24 cellular contexts compared by ENCODE assay signal in genomic region chr12:123892853-123893252, GRCh38.
A peak's percentile ranks its signal among the peaks of the same experiment; 100 is the strongest.
DNase-seq lines count a peak whose midpoint lies in the region; ATAC-seq, FAIRE-seq and TF ChIP-seq lines count a peak whose summit lies in the region.
"Had no signal": no experiment of that assay in that cellular context is flagged by ENCODE, and none has a peak within 500 bp of the region (broad histone marks: within the 10 kb centered on the region; RNA-seq: fewer than 3 reads in every experiment).

No MANE protein-coding gene starts in this region.

- intact Hi-C loops in HepG2 (cut with micrococcal nuclease; ENCODE audit: unreplicated experiment) (no loop called here), right lobe of liver (cut with DNase I) (no loop called here), K562 (cut with micrococcal nuclease) (no loop called here)

- TF ChIP-seq CTCF in HepG2 (CRISPR knock-in tag; IDR thresholded peaks at IDR 0.05), result no peak
- TF ChIP-seq CTCF in right lobe of liver (IDR thresholded peaks at IDR 0.05), result no peak
- no peak for TF ChIP-seq CTCF in K562 (IDR thresholded peaks at IDR 0.05 in 2 of 3, conservative IDR thresholded peaks at IDR 0.05 in 1 of 3; ENCODE audit: insufficient read depth in 2 of 3, low read depth in 1 of 3, low read length in 3 of 3)
- no peak for TF ChIP-seq CTCF in GM13977 (IDR thresholded peaks at IDR 0.05; ENCODE audit: extremely low read depth, insufficient read depth, missing control alignments)

- peak overlapping the region; percentile 69 for H2BK5ac ChIP-seq in neuronal stem cell (ENCODE audit: low read length)

- 0% methylated on average over 5 of the region's 10 CpGs for WGBS in HepG2 (ENCODE audit: low lambda C conversion rate)
- WGBS in right lobe of liver (ENCODE audit: insufficient coverage, low coverage, low lambda C conversion rate, missing lambda C conversion rate), result 47% methylated on average over 2 of the region's 10 CpGs
- 2% methylated on average over 10 of the region's 10 CpGs for WGBS in K562 (ENCODE audit: insufficient coverage, low coverage, missing lambda C conversion rate)
- WGBS in neuronal stem cell (ENCODE audit: extremely low coverage in 2 of 2, insufficient read length in 2 of 2, insufficient replicate concordance in 1 of 2), 2 donors, result no CpG with 5 or more reads among the region's 10 CpGs

- no peak overlapping the region for H3K4ac ChIP-seq in neuronal stem cell (ENCODE audit: low read length)

- H2AFZ ChIP-seq in HepG2 (ENCODE audit: low read length) (no peak overlapping the region), K562 (ENCODE audit: low read depth, low read length) (no peak overlapping the region), neuronal stem cell (ENCODE audit: low read length) (no peak overlapping the region)

- no peak overlapping the region for H3K18ac ChIP-seq in neuronal stem cell (ENCODE audit: low read length)

- no peak overlapping the region for H2BK12ac ChIP-seq in neuronal stem cell (ENCODE audit: low read length)

- no peak overlapping the region for H2BK15ac ChIP-seq in neuronal stem cell (ENCODE audit: low read length)

- no peaks in the 10 kb centered on the region for H3K9me1 ChIP-seq in K562 (ENCODE audit: control insufficient read depth, insufficient read depth, low read length)

- H3K36me3 ChIP-seq in HepG2 (replicated peaks in 1 of 2; ENCODE audit: control insufficient read depth in 1 of 2, insufficient read depth in 2 of 2, low read length in 2 of 2) (no peaks in the 10 kb centered on the region), right lobe of liver (no peaks in the 10 kb centered on the region), K562 (ENCODE audit: control insufficient read depth, insufficient read depth, low read length) (no peaks in the 10 kb centered on the region), neuronal stem cell (replicated peaks in 1 of 2; ENCODE audit: control insufficient read depth in 2 of 2, insufficient read depth in 2 of 2, low read length in 2 of 2) (no peaks in the 10 kb centered on the region)
- H3K36me3 ChIP-seq: BE2C, BLaER1 had no signal

- H3K4me3 Mint-ChIP-seq in stimulated activated effector memory CD8-positive, alpha-beta T cell treated with anti-CD3 and anti-CD28 coated beads, Interleukin-12 subunit alpha, Interleukin-12 subunit beta, amount 100 ng/mL, for 72 hours, result no peak overlapping the region
- H3K4me3 Mint-ChIP-seq: CD4-positive, alpha-beta T cell; CD8-positive, alpha-beta T cell had no signal

- H4K91ac ChIP-seq in neuronal stem cell (ENCODE audit: low read depth, low read length, poor library complexity), result no peak overlapping the region

- H3K14ac ChIP-seq in neuronal stem cell (ENCODE audit: low read length), result no peak overlapping the region

- H4K20me1 ChIP-seq in HepG2 (ENCODE audit: insufficient read depth, low read length) (no peaks in the 10 kb centered on the region), K562 (replicated peaks; ENCODE audit: control insufficient read depth, insufficient read depth, low read length) (no peaks in the 10 kb centered on the region; the same call in 1 of the 2 replicates)
- H4K20me1 ChIP-seq: BLaER1 had no signal

- no peak overlapping the region for H2BK120ac ChIP-seq in neuronal stem cell (ENCODE audit: low read depth, low read length)

- peaks cover 17 to 69% of the 10 kb centered on the region in 2 experiments for H3K27me3 ChIP-seq in HepG2 (ENCODE audit: control insufficient read depth in 1 of 2, insufficient read depth in 2 of 2, low read length in 2 of 2)
- H3K27me3 ChIP-seq in right lobe of liver, result no peaks in the 10 kb centered on the region
- H3K27me3 ChIP-seq in K562 (ENCODE audit: control insufficient read depth in 2 of 2, insufficient read depth in 2 of 2, low read length in 2 of 2), result peaks cover 60 to 82% of the 10 kb centered on the region in 2 experiments
- H3K27me3 ChIP-seq in neuronal stem cell (ENCODE audit: control insufficient read depth in 3 of 3, insufficient read depth in 3 of 3, low read depth in 1 of 3, low read length in 3 of 3), result peaks cover 0 to 2% (median 0%) of the 10 kb centered on the region in 3 experiments
- H3K27me3 ChIP-seq: BE2C, BLaER1 had no signal

- TF ChIP-seq EP300 in HepG2 (IDR thresholded peaks at IDR 0.05; ENCODE audit: low read depth in 2 of 2, low read length in 2 of 2) (no peak), HepG2 (CRISPR knock-in tag; IDR thresholded peaks at IDR 0.05; ENCODE audit: borderline replicate concordance) (no peak), K562 (IDR thresholded peaks at IDR 0.05; ENCODE audit: low read length) (no peak)

- in situ Hi-C loops in HepG2 (cut with HindIII; ENCODE audit: extremely low pct_ligation_motif_present, low pct_unique_long_range_greater_than_20kb) (no loop called here), K562 (cut with MboI) (no loop called here), GM13977 (cut with MboI; ENCODE audit: low pct_unique_long_range_greater_than_20kb, low sequenced_read_pairs, unreplicated experiment) (no loop called here)

- no peak for TF ChIP-seq RAD21 in HepG2 (CRISPR knock-in tag; IDR thresholded peaks at IDR 0.05)
- no peak for TF ChIP-seq RAD21 in K562 (CRISPR knock-in tag; conservative IDR thresholded peaks at IDR 0.05 in 1 of 2, IDR thresholded peaks at IDR 0.05 in 1 of 2)

- ATAC-seq in HepG2 (peak; percentile 52), right lobe of liver (no peak), K562 (no peak)
- peak; percentile 8 for ATAC-seq in stimulated activated effector memory CD8-positive, alpha-beta T cell treated with anti-CD3 and anti-CD28 coated beads, Interleukin-12 subunit alpha, Interleukin-12 subunit beta, amount 100 ng/mL, for 72 hours
- ATAC-seq: CD8-positive, alpha-beta T cell had no signal

- BruUV-seq in HepG2 (replicated peaks; lab: Mats Ljungman, UMichigan) (no TSS peak), K562 (replicated peaks; lab: Mats Ljungman, UMichigan) (no TSS peak)

- peaks cover 24% of the 10 kb centered on the region for H3K4me1 ChIP-seq in HepG2 (ENCODE audit: insufficient read depth, low read length)
- H3K4me1 ChIP-seq in right lobe of liver, result no peaks in the 10 kb centered on the region
- H3K4me1 ChIP-seq in K562 (replicated peaks in 1 of 2; ENCODE audit: control insufficient read depth in 2 of 2, insufficient read depth in 2 of 2, low read length in 2 of 2), result no peaks in the 10 kb centered on the region; a peak in 1 of 5 replicates
- H3K4me1 ChIP-seq in neuronal stem cell (ENCODE audit: control insufficient read depth in 2 of 2, insufficient read depth in 1 of 2, low read depth in 1 of 2, low read length in 2 of 2), result no peaks in the 10 kb centered on the region
- H3K4me1 ChIP-seq: BE2C, Caco-2 had no signal

- H4K8ac ChIP-seq in neuronal stem cell (ENCODE audit: low read depth, low read length), result no peak overlapping the region

- H3K9me3 ChIP-seq in HepG2 (ENCODE audit: low read length), result no peaks in the 10 kb centered on the region
- no peaks in the 10 kb centered on the region for H3K9me3 ChIP-seq in right lobe of liver
- no peaks in the 10 kb centered on the region for H3K9me3 ChIP-seq in K562 (replicated peaks; ENCODE audit: control insufficient read depth, insufficient read depth, low read depth, low read length)
- H3K9me3 ChIP-seq in neuronal stem cell (replicated peaks in 1 of 2; ENCODE audit: control insufficient read depth in 2 of 2, insufficient read depth in 1 of 2, low read depth in 1 of 2, low read length in 2 of 2), result no peaks in the 10 kb centered on the region
- H3K9me3 ChIP-seq: A549, BE2C, BLaER1, Caco-2 had no signal

- H3K79me1 ChIP-seq in neuronal stem cell (ENCODE audit: low read depth, low read length), result no peaks in the 10 kb centered on the region

- no peak for DNase-seq in HepG2 (ENCODE audit: low spot score)
- DNase-seq in right lobe of liver, result no peak
- DNase-seq in K562 (ENCODE audit: extremely low read depth in 1 of 4, low spot score in 3 of 4), result no peak
- no peak for DNase-seq in neuronal stem cell (ENCODE audit: low spot score)
- DNase-seq in stimulated activated effector memory CD8-positive, alpha-beta T cell treated with anti-CD3 and anti-CD28 coated beads, Interleukin-12 subunit alpha, Interleukin-12 subunit beta, amount 100 ng/mL, for 72 hours (ENCODE audit: low spot score in 2 of 2), result no peak
- no peak for DNase-seq in NCI-H1105 treated with DMSO at 0.1 percent for 48 hours (lab: John Stamatoyannopoulos, UW)
- no peak for DNase-seq in stimulated activated CD4-positive, alpha-beta T cell treated with anti-CD3 and anti-CD28 coated beads, Interleukin-1b, Interleukin-23, amount 100 ng/mL, for 48 hours
- DNase-seq in GM13977 (ENCODE audit: low spot score), result no peak
- DNase-seq: BE2C; Caco-2; Calu3; CD4-positive, alpha-beta T cell; CD8-positive, alpha-beta T cell; DMS79 treated with DMSO at 0.1 percent for 48 hours; GF-D8 had no signal

- no peak for FAIRE-seq in HepG2 (lab: Jason Lieb, UNC)
- no peak for FAIRE-seq in K562 (lab: Jason Lieb, UNC)
- FAIRE-seq: A549, D721Med, G401.6, GM12891, GM18507, GM19239 had no signal

- H3K4me2 ChIP-seq in HepG2 (ENCODE audit: low read depth, low read length) (no peak overlapping the region), K562 (ENCODE audit: insufficient read depth, low read length) (no peak overlapping the region), neuronal stem cell (ENCODE audit: insufficient read depth, low read length, poor library complexity, severe bottlenecking) (no peak overlapping the region)
- H3K4me2 ChIP-seq: A549 had no signal

- H3K23ac ChIP-seq in neuronal stem cell (ENCODE audit: low read depth, low read length, poor library complexity), result no peak overlapping the region

- no peaks in the 10 kb centered on the region for H3K79me2 ChIP-seq in HepG2 (ENCODE audit: insufficient read depth, low read length)
- no peaks in the 10 kb centered on the region for H3K79me2 ChIP-seq in K562 (ENCODE audit: control insufficient read depth, insufficient read depth, low read length)

- H2AK5ac ChIP-seq in neuronal stem cell (ENCODE audit: low read depth, low read length), result no peak overlapping the region

- H3K27ac Mint-ChIP-seq in stimulated activated effector memory CD8-positive, alpha-beta T cell treated with anti-CD3 and anti-CD28 coated beads, Interleukin-12 subunit alpha, Interleukin-12 subunit beta, amount 100 ng/mL, for 72 hours, result no peak overlapping the region
- H3K27ac Mint-ChIP-seq: CD4-positive, alpha-beta T cell; CD8-positive, alpha-beta T cell had no signal

- H3K9ac ChIP-seq in HepG2 (ENCODE audit: insufficient read depth, low read depth, low read length) (no peak overlapping the region), K562 (ENCODE audit: insufficient read depth in 1 of 2, low read depth in 2 of 2, low read length in 2 of 2) (no peak overlapping the region), neuronal stem cell (ENCODE audit: low read depth, low read length, poor library complexity) (peak overlapping the region; percentile 51)
- H3K9ac ChIP-seq: BLaER1 had no signal

- POLR2A ChIA-PET in HepG2 (lab: Yijun Ruan, JAX), result no interaction called here
- POLR2A ChIA-PET in K562 (lab: Yijun Ruan, JAX), result interaction anchor here (0.5 to 0.6 kb wide), 2 partner anchors 20 to 414 kb away, joined by 3 read pairs; no protein-coding TSS in a partner anchor

- H3K27ac ChIP-seq in HepG2 (ENCODE audit: extremely low read length, insufficient read depth, low read length) (no peak overlapping the region), right lobe of liver (no peak overlapping the region), K562 (ENCODE audit: extremely low read depth, low read depth, low read length) (no peak overlapping the region), neuronal stem cell (replicated peaks; ENCODE audit: low read length) (no peak overlapping the region)
- H3K27ac ChIP-seq: 22Rv1, A549, BLaER1, C4-2B had no signal

- H3K36me3 Mint-ChIP-seq in stimulated activated effector memory CD8-positive, alpha-beta T cell treated with anti-CD3 and anti-CD28 coated beads, Interleukin-12 subunit alpha, Interleukin-12 subunit beta, amount 100 ng/mL, for 72 hours, result no peaks in the 10 kb centered on the region
- H3K36me3 Mint-ChIP-seq: CD8-positive, alpha-beta T cell had no signal

- no peak for TF ChIP-seq POLR2A in HepG2 (IDR thresholded peaks at IDR 0.05; ENCODE audit: insufficient read depth in 1 of 2, low read depth in 2 of 2, low read length in 2 of 2)
- no peak for TF ChIP-seq POLR2A in right lobe of liver (IDR thresholded peaks at IDR 0.05)
- no peak for TF ChIP-seq POLR2A in K562 (conservative IDR thresholded peaks at IDR 0.05)

- no peaks in the 10 kb centered on the region for H3K4me1 Mint-ChIP-seq in stimulated activated effector memory CD8-positive, alpha-beta T cell treated with anti-CD3 and anti-CD28 coated beads, Interleukin-12 subunit alpha, Interleukin-12 subunit beta, amount 100 ng/mL, for 72 hours

- H3K4me3 ChIP-seq in HepG2 (replicated peaks in 1 of 3; ENCODE audit: insufficient read depth in 1 of 3, low read depth in 2 of 3, low read length in 3 of 3), result no peak overlapping the region
- H3K4me3 ChIP-seq in right lobe of liver, result no peak overlapping the region
- H3K4me3 ChIP-seq in K562, result no peak overlapping the region
- no peak overlapping the region for H3K4me3 ChIP-seq in neuronal stem cell (ENCODE audit: low read length in 2 of 2)
- H3K4me3 ChIP-seq: A549, BLaER1 had no signal

- no peaks in the 10 kb centered on the region for H3K9me3 Mint-ChIP-seq in stimulated activated effector memory CD8-positive, alpha-beta T cell treated with anti-CD3 and anti-CD28 coated beads, Interleukin-12 subunit alpha, Interleukin-12 subunit beta, amount 100 ng/mL, for 72 hours
- H3K9me3 Mint-ChIP-seq: CD4-positive, alpha-beta T cell; CD8-positive, alpha-beta T cell had no signal

- CTCF ChIA-PET in HepG2 (lab: Yijun Ruan, JAX; ENCODE audit: low intra/inter-chr PET ratio, low total read pairs) (no interaction called here), K562 (lab: Yijun Ruan, JAX; ENCODE audit: low intra/inter-chr PET ratio) (no interaction called here)

Comparison
In these comparisons a context has a peak if more than half of its experiments do, and no peak if none do; other contexts are left out.
1. ATAC-seq: peak in HepG2 (single experiment) and stimulated activated effector memory CD8-positive, alpha-beta T cell treated with anti-CD3 and anti-CD28 coated beads, Interleukin-12 subunit alpha, Interleukin-12 subunit beta, amount 100 ng/mL, for 72 hours (single experiment); none in right lobe of liver (0 of 4) and K562 (single experiment).